8 cellular contexts compared by ENCODE assay signal in genomic region chr13:19957320-19958118, GRCh38. TPM values are rescaled to one million over a fixed set of nuclear protein-coding genes. Genes with fewer than 3 reads are reported as not detected.
DNase-seq lines count a peak whose midpoint lies in the region; ATAC-seq, FAIRE-seq and TF ChIP-seq lines count a peak whose summit lies in the region.

No MANE protein-coding gene starts in this region.

- TF ChIP-seq POLR2A in HCT116 (IDR thresholded peaks at IDR 0.05; ENCODE audit: borderline replicate concordance, extremely low read depth, insufficient read depth, insufficient read length) (no peak), GM12878 (IDR thresholded peaks at IDR 0.05; ENCODE audit: low read depth, low read length) (peak; percentile 82)

- TF ChIP-seq CTCF in HCT116 (IDR thresholded peaks at IDR 0.05 in 2 of 3, conservative IDR thresholded peaks at IDR 0.05 in 1 of 3; ENCODE audit: borderline replicate concordance in 1 of 3, insufficient read depth in 1 of 3, low read depth in 2 of 3, low read length in 2 of 3) (no peak), GM12878 (IDR thresholded peaks at IDR 0.05 in 2 of 3, conservative IDR thresholded peaks at IDR 0.05 in 1 of 3; ENCODE audit: control insufficient read depth in 2 of 3, extremely low read depth in 1 of 3, insufficient read depth in 1 of 3, low read depth in 3 of 3, low read length in 3 of 3) (peak; percentile 59 to 63 (median 60); a peak in 5 of 6 replicates)

- DNase-seq in GF-D8 (lab: John Stamatoyannopoulos, UW) (peak; percentile 64), HCT116 (ENCODE audit: low read depth, low spot score) (no peak), NCI-H128 (lab: John Stamatoyannopoulos, UW; ENCODE audit: unreplicated experiment) (peak; percentile 95), T-helper 22 cell (ENCODE audit: low read depth) (peak; percentile 75), GM12878 (ENCODE audit: low read depth, low spot score) (peak; percentile 60), iPS DF 4.7 (ENCODE audit: extremely low read depth, low spot score) (peak; percentile 69), sciatic nerve (ENCODE audit: low spot score) (peak; percentile 89), dedifferentiated amniotic fluid mesenchymal stem cell (ENCODE audit: extremely low spot score) (no peak)

- SMC1A ChIA-PET in GM12878 (lab: Charles Lee; ENCODE audit: uncharacterized antibody, unreplicated experiment), result interaction anchor here (1.4 kb wide), 1 partner anchor 30 kb away, joined by 4 read pairs; no protein-coding TSS in a partner anchor

- WGBS in GM12878 (ENCODE audit: insufficient coverage, insufficient replicate concordance, low lambda C conversion rate, missing lambda C conversion rate), result under 1% methylated on average over 59 of the region's 62 CpGs

- no peaks in the 10 kb centered on the region for H3K9me3 ChIP-seq in HCT116 (ENCODE audit: control insufficient read depth in 1 of 2, insufficient read depth in 1 of 2, low read depth in 1 of 2, low read length in 2 of 2)
- H3K9me3 ChIP-seq in GM12878 (replicated peaks; ENCODE audit: control insufficient read depth, insufficient read depth, low read length), result no peaks in the 10 kb centered on the region

- no peak for ATAC-seq in HCT116
- ATAC-seq in GM12878, result peak; percentile 49
- peak; percentile 36 for ATAC-seq in sciatic nerve

- TF ChIP-seq RAD21 in HCT116 (IDR thresholded peaks at IDR 0.05; ENCODE audit: low read depth) (no peak), GM12878 (IDR thresholded peaks at IDR 0.05; ENCODE audit: insufficient read depth, low read depth, low read length) (no peak)

- H2AFZ ChIP-seq in HCT116 (ENCODE audit: low read depth, low read length, poor library complexity, severe bottlenecking), result no peak overlapping the region
- peak overlapping the region; percentile 90 for H2AFZ ChIP-seq in GM12878 (ENCODE audit: control insufficient read depth, low read depth, low read length)

- peaks cover 32% of the 10 kb centered on the region for H3K79me2 ChIP-seq in HCT116 (ENCODE audit: insufficient read depth, low read length)
- peaks cover 35% of the 10 kb centered on the region for H3K79me2 ChIP-seq in GM12878 (ENCODE audit: control insufficient read depth, insufficient read depth, low read length)

- BruUV-seq in HCT116 (replicated peaks; lab: Mats Ljungman, UMichigan), result TSS peak; percentile 49
- no TSS peak for BruUV-seq in GM12878 (replicated peaks; lab: Mats Ljungman, UMichigan)

- in situ Hi-C loops in GM12878 (cut with MboI), result no loop called here

- H3K4me1 ChIP-seq in HCT116 (ENCODE audit: control insufficient read depth in 1 of 2, insufficient read depth in 2 of 2, low read length in 2 of 2) (peaks cover 10 to 16% of the 10 kb centered on the region in 2 experiments), GM12878 (ENCODE audit: control insufficient read depth, insufficient read depth, low read length) (no peaks in the 10 kb centered on the region)

- RAD21 ChIA-PET in HCT116 (lab: Charles Lee; ENCODE audit: low non-redundant PET in 1 of 2, low total read pairs in 2 of 2, uncharacterized antibody in 2 of 2, unreplicated experiment in 2 of 2), result no interaction called here
- RAD21 ChIA-PET in GM12878 (lab: Charles Lee; ENCODE audit: unreplicated experiment), result interaction anchor here (0.5 kb wide), 1 partner anchor 115 kb away, joined by 4 read pairs; no protein-coding TSS in a partner anchor

- H3K27ac ChIP-seq in HCT116 (ENCODE audit: low read depth, low read length) (peak overlapping the region; percentile 65; the same call in 1 of the 2 replicates), GM12878 (ENCODE audit: control insufficient read depth, insufficient read depth) (peak overlapping the region; percentile 95)

- intact Hi-C loops in HCT116 (cut with micrococcal nuclease), result no loop called here
- intact Hi-C loops in GM12878 (cut with micrococcal nuclease; ENCODE audit: unreplicated experiment), result loop anchor here (5.0 kb wide), 1 partner anchor 175 kb away; the partner anchor contains the start of gene PSPC1
- intact Hi-C loops in sciatic nerve (cut with DNase I), result loop anchor here (5.0 to 10.0 kb wide), 2 partner anchors 93 to 320 kb away; partner anchors contain the start of gene ZMYM5

- H3K4me2 ChIP-seq in HCT116 (ENCODE audit: low read length) (peak overlapping the region; percentile 71), GM12878 (ENCODE audit: control insufficient read depth, insufficient read depth) (peak overlapping the region; percentile 93)

- H3K36me3 ChIP-seq in HCT116 (ENCODE audit: control insufficient read depth in 1 of 2, insufficient read depth in 2 of 2, low read length in 2 of 2) (peaks cover 9 to 15% of the 10 kb centered on the region in 2 experiments; a peak in 2 of 4 replicates), GM12878 (ENCODE audit: control insufficient read depth in 2 of 2, insufficient read depth in 2 of 2, low read length in 1 of 2) (no peaks in the 10 kb centered on the region; a peak in 1 of 4 replicates)

- CTCF ChIA-PET in HCT116 (lab: Charles Lee) (no interaction called here), GM12878 (lab: Yijun Ruan, JAX) (interaction anchor here (1.0 to 1.1 kb wide), 2 partner anchors 27 to 96 kb away, joined by 4 to 6 read pairs; no protein-coding TSS in a partner anchor)

- H3K4me3 ChIP-seq in HCT116 (replicated peaks in 1 of 2; ENCODE audit: low read depth in 1 of 2, low read length in 2 of 2) (peak overlapping the region; percentile 21 to 89), GM12878 (peak overlapping the region; percentile 80)

- FAIRE-seq in GM12878 (lab: Jason Lieb, UNC), result peak; percentile 98

- H3K9ac ChIP-seq in HCT116 (ENCODE audit: low read length) (peak overlapping the region; percentile 50), GM12878 (ENCODE audit: control insufficient read depth, insufficient read depth, low read length) (peak overlapping the region; percentile 92)

- no peaks in the 10 kb centered on the region for H3K27me3 ChIP-seq in HCT116 (ENCODE audit: insufficient read depth, low read length)
- no peaks in the 10 kb centered on the region for H3K27me3 ChIP-seq in GM12878 (replicated peaks in 1 of 2; ENCODE audit: control insufficient read depth in 2 of 2, insufficient read depth in 2 of 2, low read length in 1 of 2)

- no peak for TF ChIP-seq EP300 in GM12878 (IDR thresholded peaks at IDR 0.05; ENCODE audit: borderline replicate concordance in 1 of 2, control insufficient read depth in 1 of 2, low read depth in 2 of 2, low read length in 2 of 2)

- H4K20me1 ChIP-seq in HCT116 (ENCODE audit: insufficient read depth) (peaks cover 5% of the 10 kb centered on the region; the same call in 1 of the 2 replicates), GM12878 (ENCODE audit: control insufficient read depth, insufficient read depth) (no peaks in the 10 kb centered on the region)

- H3K9me2 ChIP-seq in HCT116 (ENCODE audit: insufficient read depth), result no peaks in the 10 kb centered on the region

- POLR2A ChIA-PET in HCT116 (lab: Charles Lee), result no interaction called here
- POLR2A ChIA-PET in GM12878 (lab: Charles Lee), result interaction anchor here (0.8 to 1.1 kb wide), 2 partner anchors 93 to 96 kb away, joined by 3 read pairs; no protein-coding TSS in a partner anchor

TF ChIP-seq in GM12878, 131 proteins besides CTCF, POLR2A, EP300 and RAD21 (continues in another document):
- no peak for TF ChIP-seq MEF2A (IDR thresholded peaks at IDR 0.05; ENCODE audit: insufficient read depth, low read depth, low read length)
- no peak for TF ChIP-seq JUNB (IDR thresholded peaks at IDR 0.05)
- TF ChIP-seq NKRF (conservative IDR thresholded peaks at IDR 0.05), result 0 out of 2 replicates have a peak, but pooled peaks have one; percentile 48
- TF ChIP-seq PAX5 (IDR thresholded peaks at IDR 0.05; ENCODE audit: borderline replicate concordance, low read depth, low read length), result 0 out of 2 replicates have a peak, but pooled peaks have one; percentile 41
- 0 out of 2 replicates have a peak, but pooled peaks have one; percentile 40 for TF ChIP-seq RCOR1 (conservative IDR thresholded peaks at IDR 0.05; ENCODE audit: low read depth, low read length)
- TF ChIP-seq POLR2AphosphoS5 (IDR thresholded peaks at IDR 0.05; ENCODE audit: low read length), result peak; percentile 69
- TF ChIP-seq POLR2AphosphoS2 (IDR thresholded peaks at IDR 0.05; ENCODE audit: low read depth, low read length), result no peak
- TF ChIP-seq CREM (IDR thresholded peaks at IDR 0.05; ENCODE audit: low read depth), result peak; percentile 90

RNA-seq across cellular contexts. Expression of gene ZMYM2, which starts 1.0 kb away (rescaled TPM):
- total RNA-seq in HCT116 (2021; ENCODE audit: unreplicated experiment) (53.0 TPM), GM12878 (2014; rRNA removed) (30.4 and 40.4 TPM in 2 replicates), GM12878 (2014; rRNA removed; fragmentation: Illumina TruSeq; extraction: Trizol) (57.6 and 60.3 TPM in 2 replicates), GM12878 (2021) (37.3 and 43.1 TPM in 2 replicates), sciatic nerve (125 TPM)
- 9.8 and 10.3 TPM in 2 replicates for polyA plus RNA-seq in HCT116 (2012)
- total RNA-seq in GM12878 (2013; cell fraction: nucleolus; rRNA removed), result 417 and 423 TPM in 2 replicates
- polyA plus RNA-seq in GM12878 (2011; ENCODE audit: low read depth), result 17.6 TPM
- polyA plus RNA-seq in GM12878 (2011; rRNA removed) (60.4 and 120 TPM in 2 replicates), GM12878 (2014; fragmentation: Illumina TruSeq; extraction: Trizol) (46.7 and 48.8 TPM in 2 replicates), GM12878 (2014; fragmentation: Nextera tagmentation; extraction: Ambion mirVana) (1 to 10 TPM; 9.5 TPM), GM12878 (2014; rRNA removed) (28.3 and 38.8 TPM in 2 replicates), GM12878 (2016; fragmentation: Nextera tagmentation; extraction: Ambion mirVana) (10 to 100 TPM; 13.0 to 15.3 TPM)
- 14.7 and 23.3 TPM in 2 replicates for polyA plus RNA-seq in GM12878 (2011; cell fraction: cytosol; rRNA removed)
- 46.7 and 56.8 TPM in 2 replicates for polyA plus RNA-seq in GM12878 (2011; cell fraction: nucleus; rRNA removed)
- 30.5 and 40.5 TPM in 2 replicates for polyA plus RNA-seq in GM12878 (2012)
- 55.6 and 76.2 TPM in 2 replicates for polyA minus RNA-seq in GM12878 (2011; rRNA and poly(A)+ RNA removed)
- 27.4 and 35.9 TPM in 2 replicates for polyA minus RNA-seq in GM12878 (2011; cell fraction: cytosol; rRNA and poly(A)+ RNA removed)
- 53.9 and 73.6 TPM in 2 replicates for polyA minus RNA-seq in GM12878 (2011; cell fraction: nucleus; rRNA and poly(A)+ RNA removed)

Comparison
In these comparisons a context has a peak if more than half of its experiments do, and no peak if none do; other contexts are left out.
1. DNase-seq: peak in GF-D8 (single experiment), NCI-H128 (single experiment), T-helper 22 cell (single experiment), GM12878 (single experiment), iPS DF 4.7 (single experiment) and sciatic nerve (single experiment); none in HCT116 (single experiment) and dedifferentiated amniotic fluid mesenchymal stem cell (single experiment).
2. CTCF ChIP-seq: peak in GM12878 (3 of 3); none in HCT116 (0 of 3).